ENCODE assay signal across 8 cellular contexts in genomic region chr22:24592846-24593809, GRCh38. TPM values are rescaled to one million over a fixed set of nuclear protein-coding genes. Genes with fewer than 3 reads are reported as not detected.
DNase-seq lines count a peak whose midpoint lies in the region; ATAC-seq and TF ChIP-seq lines count a peak whose summit lies in the region.

A gene with protein sequence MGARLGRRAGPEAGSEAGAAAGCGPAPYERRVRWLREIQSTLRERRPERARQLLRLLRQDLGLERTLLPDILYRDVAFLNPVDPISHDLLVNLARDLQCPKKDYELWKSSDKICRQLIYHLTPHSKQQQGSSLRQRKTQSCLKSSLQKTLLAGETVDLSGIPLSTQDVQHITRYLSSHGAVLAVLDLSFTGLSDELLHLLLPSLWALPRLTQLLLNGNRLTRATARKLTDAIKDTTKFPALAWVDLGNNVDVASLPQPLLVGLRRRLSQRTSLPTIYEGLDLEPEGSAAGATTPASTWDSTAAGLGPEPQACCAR (minus strand): TSS chr22:24593073. CDS start chr22:24593039, 34 bp downstream.

- peak; percentile 9 to 73 for TF ChIP-seq POLR2A in tibial nerve (IDR thresholded peaks at IDR 0.05)

- H3K4me1 ChIP-seq in tibial nerve = peaks cover 0 to 61% (median 21%) of the 10 kb centered on the region in 4 donors

- H3K27ac ChIP-seq in tibial nerve = peak within 1 kb of the TSS; percentile 73 to 98 (median 92)

- H3K4me3 Mint-ChIP-seq in activated T-helper 17 cell treated with anti-CD3 and anti-CD28 coated beads, Interleukin-2, amount 50 U/mL, for 72 hours = peak within 1 kb of the TSS; percentile 74
- peak within 1 kb of the TSS; percentile 66 to 87 (median 80) for H3K4me3 Mint-ChIP-seq in naive thymus-derived CD8-positive, alpha-beta T cell

- H3K4me1 Mint-ChIP-seq in activated T-helper 17 cell treated with anti-CD3 and anti-CD28 coated beads, Interleukin-2, amount 50 U/mL, for 72 hours = no peaks in the 10 kb centered on the region
- H3K4me1 Mint-ChIP-seq in naive thymus-derived CD8-positive, alpha-beta T cell = peaks cover 0 to 6% (median 5%) of the 10 kb centered on the region in 4 donors

- H3K9me3 Mint-ChIP-seq in activated T-helper 17 cell treated with anti-CD3 and anti-CD28 coated beads, Interleukin-2, amount 50 U/mL, for 72 hours = no peaks in the 10 kb centered on the region
- H3K9me3 Mint-ChIP-seq in naive thymus-derived CD8-positive, alpha-beta T cell = no peaks in the 10 kb centered on the region

- H3K4me3 ChIP-seq in tibial nerve = peak within 1 kb of the TSS; percentile 57 to 92 (median 74)

- H3K36me3 ChIP-seq in tibial nerve = peaks cover 0 to 21% (median 0%) of the 10 kb centered on the region in 3 donors

- peak; percentile 46 for DNase-seq in activated T-cell treated with anti-CD3 and anti-CD28 coated beads for 48 hours (ENCODE audit: low read depth)
- no peak for DNase-seq in activated T-cell treated with anti-CD3 and anti-CD28 coated beads for 4 hours
- peak; percentile 59 for DNase-seq in NCI-H2171 treated with DMSO at 0.1 percent for 48 hours (lab: John Stamatoyannopoulos, UW)
- peak; percentile 51 for DNase-seq in foreskin melanocyte
- no peak for DNase-seq in naive thymus-derived CD8-positive, alpha-beta T cell
- DNase-seq in tibial nerve (ENCODE audit: low spot score in 2 of 2) = peak; percentile 86

- POLR2A ChIA-PET in naive thymus-derived CD8-positive, alpha-beta T cell (lab: Charles Lee) = interaction anchor here (0.8 kb wide), 1 partner anchor 9 kb away, joined by 3 read pairs; no protein-coding TSS in a partner anchor

- H3K27me3 ChIP-seq in tibial nerve = no peaks in the 10 kb centered on the region

- no peaks in the 10 kb centered on the region for H3K9me3 ChIP-seq in tibial nerve

- peak in 1 of 2 donors; percentile 88 for TF ChIP-seq EP300 in tibial nerve (IDR thresholded peaks at IDR 0.05)

- peak; percentile 62 for ATAC-seq in HG02623 (IDR thresholded peaks at IDR 0.05; ENCODE audit: unreplicated experiment)
- ATAC-seq in activated T-helper 17 cell treated with anti-CD3 and anti-CD28 coated beads, Interleukin-2, amount 50 U/mL, for 72 hours (replicated peaks) = peak; percentile 88
- ATAC-seq in naive thymus-derived CD8-positive, alpha-beta T cell = peak; percentile 18 to 41

- no peaks in the 10 kb centered on the region for H3K27me3 Mint-ChIP-seq in activated T-helper 17 cell treated with anti-CD3 and anti-CD28 coated beads, Interleukin-2, amount 50 U/mL, for 72 hours
- H3K27me3 Mint-ChIP-seq in naive thymus-derived CD8-positive, alpha-beta T cell = peaks cover 0 to 15% (median 2%) of the 10 kb centered on the region in 5 donors

- no peak for TF ChIP-seq CTCF in tibial nerve (IDR thresholded peaks at IDR 0.05)

- 18 to 26% methylated on average over 36 to 51 of the region's 83 CpGs for WGBS in tibial nerve, 2 donors

- no peak within 1 kb of the TSS for H3K27ac Mint-ChIP-seq in activated T-helper 17 cell treated with anti-CD3 and anti-CD28 coated beads, Interleukin-2, amount 50 U/mL, for 72 hours
- H3K27ac Mint-ChIP-seq in naive thymus-derived CD8-positive, alpha-beta T cell = no peak within 1 kb of the TSS

- no peaks in the 10 kb centered on the region for H3K36me3 Mint-ChIP-seq in activated T-helper 17 cell treated with anti-CD3 and anti-CD28 coated beads, Interleukin-2, amount 50 U/mL, for 72 hours (ENCODE audit: low read depth)
- H3K36me3 Mint-ChIP-seq in naive thymus-derived CD8-positive, alpha-beta T cell = no peaks in the 10 kb centered on the region

RNA-seq across cellular contexts. Expression of the gene that starts here (rescaled TPM):
- total RNA-seq in activated T-helper 17 cell treated with anti-CD3 and anti-CD28 coated beads, Interleukin-2, amount 50 U/mL, for 72 hours = 1 to 10 TPM; 1.1 to 2.3 TPM
- total RNA-seq in naive thymus-derived CD8-positive, alpha-beta T cell = not detected
- under 1 TPM in 2 of 3 donors, not detected in 1; 0.15 to 0.16 TPM for polyA plus RNA-seq in naive thymus-derived CD8-positive, alpha-beta T cell
- 10 to 100 TPM; 33.5 to 55.7 (median 40.2) TPM for total RNA-seq in tibial nerve

Comparison
In these comparisons a context has a peak if more than half of its experiments do, and no peak if none do; other contexts are left out.
1. RNA of the gene that starts here (total RNA-seq): 33.5 to 55.7 TPM in tibial nerve; 1.1 to 2.3 TPM in activated T-helper 17 cell treated with anti-CD3 and anti-CD28 coated beads, Interleukin-2, amount 50 U/mL, for 72 hours and not detected in naive thymus-derived CD8-positive, alpha-beta T cell; every median in the first group is over 10 times any median in the second.
2. DNase-seq: peak in activated T-cell treated with anti-CD3 and anti-CD28 coated beads for 48 hours (single experiment), NCI-H2171 treated with DMSO at 0.1 percent for 48 hours (single experiment), foreskin melanocyte (single experiment) and tibial nerve (2 of 2); none in activated T-cell treated with anti-CD3 and anti-CD28 coated beads for 4 hours (single experiment) and naive thymus-derived CD8-positive, alpha-beta T cell (0 of 10).
3. Peak in ATAC-seq in naive thymus-derived CD8-positive, alpha-beta T cell; RNA of the gene not detected or under 1 TPM.
4. ATAC-seq: peak in every context shown above with its lines; median percentile 88 in activated T-helper 17 cell treated with anti-CD3 and anti-CD28 coated beads, Interleukin-2, amount 50 U/mL, for 72 hours; 62 in HG02623; 30 in naive thymus-derived CD8-positive, alpha-beta T cell.